Comparison of ENCODE assay signal across 15 cellular contexts in genomic region chr6:110626442-110626841, GRCh38.
DNase-seq lines count a peak whose midpoint lies in the region; ATAC-seq and TF ChIP-seq lines count a peak whose summit lies in the region.
"Had no signal": no experiment of that assay in that cellular context is flagged by ENCODE, and none has a peak within 500 bp of the region (broad histone marks: within the 10 kb centered on the region; RNA-seq: fewer than 3 reads in every experiment).

No MANE protein-coding gene starts in this region.

- H3K9me3 Mint-ChIP-seq in activated CD4-positive, alpha-beta T cell treated with anti-CD3 and anti-CD28 coated beads, Interleukin-2, amount 10 ng/mL, durations not matched to agents 24 days and 14 days: no peaks in the 10 kb centered on the region
- H3K9me3 Mint-ChIP-seq: CD4-positive, alpha-beta T cell; GM23338; H9 had no signal

- peak overlapping the region; percentile 38 for H2BK5ac ChIP-seq in IMR-90 (ENCODE audit: low read depth, low read length, poor library complexity, severe bottlenecking)

- H3K4me2 ChIP-seq in IMR-90 (ENCODE audit: low read depth, low read length) (no peak overlapping the region), parathyroid adenoma (ENCODE audit: low read length) (peak overlapping the region; percentile 40)
- H3K4me2 ChIP-seq: BLaER1 treated with 17β-estradiol and CSF1 and Interleukin-3, amounts not matched to agents 10 nM and 100 nM; GM23338 had no signal

- POLR2A ChIA-PET in IMR-90 (lab: Charles Lee; ENCODE audit: unreplicated experiment): no interaction called here

- H3K9me1 ChIP-seq in IMR-90 (ENCODE audit: insufficient read depth, low read length): peaks cover 5% of the 10 kb centered on the region

- WGBS in IMR-90 (ENCODE audit: extremely low coverage in 2 of 2, insufficient read length in 1 of 2), 2 experiments: no CpG with 5 or more reads among the region's 1 CpG

- H3K79me1 ChIP-seq in IMR-90 (ENCODE audit: low read depth in 1 of 2, low read length in 2 of 2): peaks cover 0 to 5% of the 10 kb centered on the region in 2 experiments; a peak in 1 of 4 replicates

- no peak overlapping the region for H2BK120ac ChIP-seq in IMR-90 (ENCODE audit: low read depth, low read length)

- no peak overlapping the region; the same call in 1 of the 2 replicates for H3K14ac ChIP-seq in IMR-90 (replicated peaks; ENCODE audit: low read depth, low read length)

- H2BK20ac ChIP-seq in IMR-90 (ENCODE audit: low read depth, low read length): peak overlapping the region; percentile 83

- H3K27me3 Mint-ChIP-seq in activated CD4-positive, alpha-beta T cell treated with anti-CD3 and anti-CD28 coated beads, Interleukin-2, amount 10 ng/mL, durations not matched to agents 24 days and 14 days: no peaks in the 10 kb centered on the region
- H3K27me3 Mint-ChIP-seq: CD4-positive, alpha-beta T cell had no signal

- H3K18ac ChIP-seq in IMR-90 (ENCODE audit: low read depth, low read length): no peak overlapping the region; the same call in 1 of the 2 replicates

- intact Hi-C loops in activated CD4-positive, alpha-beta T cell treated with anti-CD3 and anti-CD28 coated beads, Interleukin-2, amount 10 ng/mL, durations not matched to agents 24 days and 14 days (cut with micrococcal nuclease): no loop called here
- intact Hi-C loops in IMR-90 (cut with micrococcal nuclease): no loop called here

- no peak for TF ChIP-seq CTCF in IMR-90 (conservative IDR thresholded peaks at IDR 0.05; ENCODE audit: low read depth, low read length)
- no peak for TF ChIP-seq CTCF in VCaP (conservative IDR thresholded peaks at IDR 0.05)
- no peak for TF ChIP-seq CTCF in parathyroid adenoma (IDR thresholded peaks at IDR 0.05)

- 0 out of 3 replicates have a peak overlapping the region, but pooled peaks have one; percentile 3 for H2BK15ac ChIP-seq in IMR-90 (ENCODE audit: low read depth, low read length)

- H4K5ac ChIP-seq in IMR-90 (ENCODE audit: low read depth, low read length): peak overlapping the region; percentile 5; the same call in 1 of the 2 replicates

- dilution Hi-C loops in IMR-90 (cut with HindIII; ENCODE audit: low sequenced_read_pairs, unreplicated experiment): no loop called here

- H3K56ac ChIP-seq in IMR-90 (ENCODE audit: extremely low read depth, insufficient read depth, low read length): no peak overlapping the region

- BruUV-seq in IMR-90 (replicated peaks; lab: Mats Ljungman, UMichigan): no TSS peak

- H3K9me3 ChIP-seq in IMR-90 (ENCODE audit: control insufficient read depth, insufficient read depth, low read length) (no peaks in the 10 kb centered on the region), parathyroid adenoma (ENCODE audit: control insufficient read depth, low read length) (no peaks in the 10 kb centered on the region)
- H3K9me3 ChIP-seq: BLaER1 treated with 17β-estradiol and CSF1 and Interleukin-3, amounts not matched to agents 10 nM and 100 nM had no signal

- H3K4ac ChIP-seq in IMR-90 (ENCODE audit: low read depth, low read length): peak overlapping the region; percentile 24; the same call in 1 of the 2 replicates

- ATAC-seq in IMR-90 (ENCODE audit: low read depth): no peak
- ATAC-seq: GM12878, GM23338 had no signal

- H3K4me1 Mint-ChIP-seq in activated CD4-positive, alpha-beta T cell treated with anti-CD3 and anti-CD28 coated beads, Interleukin-2, amount 10 ng/mL, durations not matched to agents 24 days and 14 days: no peaks in the 10 kb centered on the region
- H3K4me1 Mint-ChIP-seq: GM23338, H9 had no signal

- CTCF ChIA-PET in IMR-90 (lab: Yijun Ruan, JAX): no interaction called here

- H3K4me3 ChIP-seq in IMR-90 (ENCODE audit: insufficient read depth, low read depth, low read length): no peak overlapping the region
- H3K4me3 ChIP-seq in parathyroid adenoma (ENCODE audit: low read depth, low read length): peak overlapping the region; percentile 12
- H3K4me3 ChIP-seq: BLaER1 treated with 17β-estradiol and CSF1 and Interleukin-3, amounts not matched to agents 10 nM and 100 nM; GM12878; GM23338 had no signal

- no peak for TF ChIP-seq RAD21 in IMR-90 (IDR thresholded peaks at IDR 0.05; ENCODE audit: low read length)

- no peak overlapping the region for H3K4me3 Mint-ChIP-seq in activated CD4-positive, alpha-beta T cell treated with anti-CD3 and anti-CD28 coated beads, Interleukin-2, amount 10 ng/mL, durations not matched to agents 24 days and 14 days
- H3K4me3 Mint-ChIP-seq: CD4-positive, alpha-beta T cell; GM23338; H9 had no signal

- H3K27ac ChIP-seq in IMR-90 (ENCODE audit: insufficient read depth, low read length) (no peak overlapping the region), VCaP (peak overlapping the region; percentile 99), parathyroid adenoma (no peak overlapping the region)
- H3K27ac ChIP-seq: BLaER1 treated with 17β-estradiol and CSF1 and Interleukin-3, amounts not matched to agents 10 nM and 100 nM had no signal

- no peaks in the 10 kb centered on the region for H3K79me2 ChIP-seq in parathyroid adenoma

- H3K36me3 Mint-ChIP-seq in activated CD4-positive, alpha-beta T cell treated with anti-CD3 and anti-CD28 coated beads, Interleukin-2, amount 10 ng/mL, durations not matched to agents 24 days and 14 days (ENCODE audit: low read depth): peaks cover 11% of the 10 kb centered on the region

- peaks cover 3% of the 10 kb centered on the region; the same call in 1 of the 2 replicates for H3K36me3 ChIP-seq in IMR-90 (ENCODE audit: control insufficient read depth, insufficient read depth, low read length)
- H3K36me3 ChIP-seq in parathyroid adenoma (ENCODE audit: control insufficient read depth, insufficient read depth, low read length): no peaks in the 10 kb centered on the region

- H2AK5ac ChIP-seq in IMR-90 (ENCODE audit: low read depth, low read length): peak overlapping the region; percentile 57; the same call in 1 of the 2 replicates

- no peak overlapping the region for H3K9ac ChIP-seq in IMR-90 (ENCODE audit: low read depth, low read length)
- no peak overlapping the region for H3K9ac ChIP-seq in parathyroid adenoma
- H3K9ac ChIP-seq: BLaER1 treated with 17β-estradiol and CSF1 and Interleukin-3, amounts not matched to agents 10 nM and 100 nM had no signal

- H4K20me1 ChIP-seq in IMR-90 (ENCODE audit: insufficient read depth, low read length): no peaks in the 10 kb centered on the region
- H4K20me1 ChIP-seq: BLaER1 treated with 17β-estradiol and CSF1 and Interleukin-3, amounts not matched to agents 10 nM and 100 nM had no signal

- no peak overlapping the region for H2AK9ac ChIP-seq in IMR-90 (replicated peaks; ENCODE audit: low read depth, low read length, poor library complexity)

- no peak for TF ChIP-seq POLR2A in IMR-90 (IDR thresholded peaks at IDR 0.05; ENCODE audit: low read depth, low read length)

- peak overlapping the region in 1 of 2 experiments; percentile 33; a peak in 1 of 4 replicates for H4K8ac ChIP-seq in IMR-90 (ENCODE audit: low read depth in 2 of 2, low read length in 2 of 2)

- peaks cover 7% of the 10 kb centered on the region for H3K4me1 ChIP-seq in IMR-90 (ENCODE audit: control insufficient read depth, insufficient read depth, low read length)
- peaks cover 6% of the 10 kb centered on the region for H3K4me1 ChIP-seq in parathyroid adenoma
- H3K4me1 ChIP-seq: BLaER1 treated with 17β-estradiol and CSF1 and Interleukin-3, amounts not matched to agents 10 nM and 100 nM had no signal

- DNase-seq in activated CD4-positive, alpha-beta T cell treated with anti-CD3 and anti-CD28 coated beads, Interleukin-2, amount 10 ng/mL, durations not matched to agents 24 days and 14 days: peak; percentile 37
- no peak for DNase-seq in activated CD4-positive, alpha-beta T cell treated with anti-CD3 and anti-CD28 coated beads for 1 hour
- no peak for DNase-seq in IMR-90
- DNase-seq in NCI-H1436 (lab: John Stamatoyannopoulos, UW): no peak
- DNase-seq in SHP77 (lab: John Stamatoyannopoulos, UW): no peak
- DNase-seq in NCI-H1092 (lab: John Stamatoyannopoulos, UW): no peak
- DNase-seq: ACHN; CD4-positive, alpha-beta T cell; DMS79; H9 had no signal

- H3K27ac Mint-ChIP-seq in activated CD4-positive, alpha-beta T cell treated with anti-CD3 and anti-CD28 coated beads, Interleukin-2, amount 10 ng/mL, durations not matched to agents 24 days and 14 days: no peak overlapping the region
- H3K27ac Mint-ChIP-seq: CD4-positive, alpha-beta T cell; GM23338; H9 had no signal

- no peak overlapping the region for H4K91ac ChIP-seq in IMR-90 (ENCODE audit: insufficient read depth, low read depth, low read length)

- H3K23ac ChIP-seq in IMR-90 (ENCODE audit: low read depth, low read length): peak overlapping the region; percentile 39; the same call in 1 of the 2 replicates

- no peaks in the 10 kb centered on the region for H3K27me3 ChIP-seq in IMR-90 (ENCODE audit: control insufficient read depth, insufficient read depth, low read length)
- H3K27me3 ChIP-seq in parathyroid adenoma (ENCODE audit: control insufficient read depth, insufficient read depth, low read length): no peaks in the 10 kb centered on the region
- H3K27me3 ChIP-seq: BLaER1 treated with 17β-estradiol and CSF1 and Interleukin-3, amounts not matched to agents 10 nM and 100 nM had no signal

- in situ Hi-C loops in IMR-90 (cut with MboI; ENCODE audit: low sequenced_read_pairs): no loop called here

- H2AFZ ChIP-seq in IMR-90 (replicated peaks; ENCODE audit: low read length, poor library complexity): no peak overlapping the region
- H2AFZ ChIP-seq in parathyroid adenoma: no peak overlapping the region
- H2AFZ ChIP-seq: GM23338 had no signal

TF ChIP-seq in IMR-90, 13 proteins besides CTCF, POLR2A, EP300 and RAD21 (continues in another document):
- TF ChIP-seq MAFK (IDR thresholded peaks at IDR 0.05; ENCODE audit: low read depth, low read length): no peak
- no peak for TF ChIP-seq ELK1 (IDR thresholded peaks at IDR 0.05; ENCODE audit: borderline replicate concordance, low read depth, low read length)
- TF ChIP-seq CEBPB (IDR thresholded peaks at IDR 0.05; ENCODE audit: low read depth, low read length): no peak
- no peak for TF ChIP-seq SMC3 (IDR thresholded peaks at IDR 0.05; ENCODE audit: low read depth, low read length)
- TF ChIP-seq RFX5 (IDR thresholded peaks at IDR 0.05; ENCODE audit: low read depth, low read length): no peak
